8 cellular contexts compared by ENCODE assay signal in the genomic region with DNA sequence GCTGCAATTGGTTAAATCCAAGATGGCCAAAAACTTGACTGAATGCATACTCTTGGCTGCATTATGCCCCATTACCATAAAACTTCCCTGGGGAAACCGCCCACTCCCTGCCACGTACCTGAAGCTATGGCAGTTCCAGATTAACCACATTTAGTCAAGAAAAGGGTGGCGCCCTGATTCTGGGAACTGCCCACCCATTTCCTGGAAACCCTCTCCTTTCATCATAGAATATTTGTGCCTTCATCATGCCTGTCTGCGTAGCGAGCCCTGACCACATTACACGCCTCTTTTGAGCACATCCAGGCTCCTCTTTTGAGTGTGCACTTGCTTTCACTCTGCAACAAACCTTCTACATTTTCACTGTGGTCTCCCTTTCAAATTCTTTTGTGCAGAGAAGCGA. TPM values are rescaled to one million over a fixed set of nuclear protein-coding genes. Genes with fewer than 3 reads are reported as not detected.
DNase-seq lines count a peak whose midpoint lies in the region; ATAC-seq lines count a peak whose summit lies in the region.

No MANE protein-coding gene starts in this region.

- peak overlapping the region; percentile 72 for H3K4me3 Mint-ChIP-seq in activated CD8-positive, alpha-beta T cell treated with anti-CD3 and anti-CD28 coated beads, Interleukin-2, amount 10 ng/mL, durations not matched to agents 7 days and 5 days
- peak overlapping the region; percentile 7 for H3K4me3 Mint-ChIP-seq in stimulated activated memory B cell treated with anti-CD40 and anti-IgM and Interleukin-4, amounts not matched to agents 10 μg/mL and 1 μg/mL and 100 μg/mL, for 72 hours

- peaks cover 6% of the 10 kb centered on the region for H3K9me3 Mint-ChIP-seq in activated CD8-positive, alpha-beta T cell treated with anti-CD3 and anti-CD28 coated beads, Interleukin-2, amount 10 ng/mL, durations not matched to agents 7 days and 5 days (ENCODE audit: insufficient read depth)
- no peaks in the 10 kb centered on the region for H3K9me3 Mint-ChIP-seq in stimulated activated memory B cell treated with anti-CD40 and anti-IgM and Interleukin-4, amounts not matched to agents 10 μg/mL and 1 μg/mL and 100 μg/mL, for 72 hours

- H3K4me1 Mint-ChIP-seq in activated CD8-positive, alpha-beta T cell treated with anti-CD3 and anti-CD28 coated beads, Interleukin-2, amount 10 ng/mL, durations not matched to agents 7 days and 5 days (ENCODE audit: low read depth): peaks cover 77% of the 10 kb centered on the region
- peaks cover 46% of the 10 kb centered on the region for H3K4me1 Mint-ChIP-seq in stimulated activated memory B cell treated with anti-CD40 and anti-IgM and Interleukin-4, amounts not matched to agents 10 μg/mL and 1 μg/mL and 100 μg/mL, for 72 hours

- H3K27me3 Mint-ChIP-seq in activated CD8-positive, alpha-beta T cell treated with anti-CD3 and anti-CD28 coated beads, Interleukin-2, amount 10 ng/mL, durations not matched to agents 7 days and 5 days (ENCODE audit: low read depth): no peaks in the 10 kb centered on the region
- no peaks in the 10 kb centered on the region for H3K27me3 Mint-ChIP-seq in stimulated activated memory B cell treated with anti-CD40 and anti-IgM and Interleukin-4, amounts not matched to agents 10 μg/mL and 1 μg/mL and 100 μg/mL, for 72 hours

- intact Hi-C loops in head of caudate nucleus (cut with DNase I): no loop called here

- no peaks in the 10 kb centered on the region for H3K27me3 ChIP-seq in H7 (ENCODE audit: control insufficient read depth, insufficient read depth, low read length)

- POLR2A ChIA-PET in activated CD8-positive, alpha-beta T cell treated with anti-CD3 and anti-CD28 coated beads, Interleukin-2, amount 10 ng/mL, durations not matched to agents 7 days and 5 days (lab: Charles Lee): interaction anchor here (0.7 to 2.9 kb wide), 5 partner anchors 13 to 666 kb away, joined by 3 to 9 read pairs (median 3); no protein-coding TSS in a partner anchor

- no peak overlapping the region for H3K4me3 ChIP-seq in H7 (ENCODE audit: insufficient read depth, low read depth, low read length)

- DNase-seq in activated CD8-positive, alpha-beta T cell treated with anti-CD3 and anti-CD28 coated beads, Interleukin-2, amount 10 ng/mL, durations not matched to agents 7 days and 5 days: peak; percentile 98
- DNase-seq in head of caudate nucleus (peak in 40 of 42 donors; percentile 7 to 82 (median 40)), NCI-H2107 treated with DMSO at 0.1 percent for 48 hours (lab: John Stamatoyannopoulos, UW; ENCODE audit: unreplicated experiment) (no peak), NCI-H2196 treated with DMSO at 0.1 percent for 48 hours (lab: John Stamatoyannopoulos, UW; ENCODE audit: unreplicated experiment) (no peak), H7 (no peak)

- CTCF ChIA-PET in activated CD8-positive, alpha-beta T cell treated with anti-CD3 and anti-CD28 coated beads, Interleukin-2, amount 10 ng/mL, durations not matched to agents 7 days and 5 days (lab: Charles Lee): interaction anchor here (1.4 to 5.2 kb wide), 7 partner anchors 12 to 411 kb away, joined by 3 to 54 read pairs (median 6); a partner anchor contains a TSS

- peak overlapping the region; percentile 99 for H3K27ac Mint-ChIP-seq in activated CD8-positive, alpha-beta T cell treated with anti-CD3 and anti-CD28 coated beads, Interleukin-2, amount 10 ng/mL, durations not matched to agents 7 days and 5 days
- H3K27ac Mint-ChIP-seq in stimulated activated memory B cell treated with anti-CD40 and anti-IgM and Interleukin-4, amounts not matched to agents 10 μg/mL and 1 μg/mL and 100 μg/mL, for 72 hours: peak overlapping the region; percentile 22

- peaks cover 53% of the 10 kb centered on the region for H3K36me3 Mint-ChIP-seq in activated CD8-positive, alpha-beta T cell treated with anti-CD3 and anti-CD28 coated beads, Interleukin-2, amount 10 ng/mL, durations not matched to agents 7 days and 5 days (ENCODE audit: low read depth)
- H3K36me3 Mint-ChIP-seq in stimulated activated memory B cell treated with anti-CD40 and anti-IgM and Interleukin-4, amounts not matched to agents 10 μg/mL and 1 μg/mL and 100 μg/mL, for 72 hours: peaks cover 14% of the 10 kb centered on the region

- ATAC-seq in GM19372 (IDR thresholded peaks at IDR 0.05; ENCODE audit: low read depth, unreplicated experiment): peak; percentile 67
- ATAC-seq in HG03378 (IDR thresholded peaks at IDR 0.05; ENCODE audit: unreplicated experiment): peak; percentile 75
- peak; percentile 87 for ATAC-seq in activated CD8-positive, alpha-beta T cell treated with anti-CD3 and anti-CD28 coated beads, Interleukin-2, amount 10 ng/mL, durations not matched to agents 7 days and 5 days
- peak; percentile 92 for ATAC-seq in stimulated activated memory B cell treated with anti-CD40 and anti-IgM and Interleukin-4, amounts not matched to agents 10 μg/mL and 1 μg/mL and 100 μg/mL, for 72 hours

- H3K36me3 ChIP-seq in H7 (replicated peaks; ENCODE audit: control insufficient read depth, insufficient read depth, low read length): no peaks in the 10 kb centered on the region

RNA-seq across cellular contexts. Expression of a gene that starts 5.2 kb away (rescaled TPM):
- total RNA-seq in activated CD8-positive, alpha-beta T cell treated with anti-CD3 and anti-CD28 coated beads, Interleukin-2, amount 10 ng/mL, durations not matched to agents 7 days and 5 days: 10 to 100 TPM; 40.9 to 45.3 TPM
- 9.5 and 13.4 TPM in 2 replicates for total RNA-seq in H7 (2014; rRNA removed; shearing (Covaris generic))

RNA-seq across cellular contexts. Expression of a gene that starts 5.6 kb away (rescaled TPM):
- 10 to 100 TPM; 17.7 to 18.5 TPM for total RNA-seq in activated CD8-positive, alpha-beta T cell treated with anti-CD3 and anti-CD28 coated beads, Interleukin-2, amount 10 ng/mL, durations not matched to agents 7 days and 5 days
- total RNA-seq in H7 (2014; rRNA removed; shearing (Covaris generic)): 8.3 and 13.2 TPM in 2 replicates

Comparison
In these comparisons a context has a peak if more than half of its experiments do, and no peak if none do; other contexts are left out.
1. DNase-seq: peak in activated CD8-positive, alpha-beta T cell treated with anti-CD3 and anti-CD28 coated beads, Interleukin-2, amount 10 ng/mL, durations not matched to agents 7 days and 5 days (single experiment) and head of caudate nucleus (40 of 42); none in NCI-H2107 treated with DMSO at 0.1 percent for 48 hours (single experiment), NCI-H2196 treated with DMSO at 0.1 percent for 48 hours (single experiment) and H7 (single experiment).
2. Peak in every context shown above with its lines, with median percentiles within 50 percentile points of each other: ATAC-seq.